Comparison of ENCODE assay signal across 8 cellular contexts in the genomic region with DNA sequence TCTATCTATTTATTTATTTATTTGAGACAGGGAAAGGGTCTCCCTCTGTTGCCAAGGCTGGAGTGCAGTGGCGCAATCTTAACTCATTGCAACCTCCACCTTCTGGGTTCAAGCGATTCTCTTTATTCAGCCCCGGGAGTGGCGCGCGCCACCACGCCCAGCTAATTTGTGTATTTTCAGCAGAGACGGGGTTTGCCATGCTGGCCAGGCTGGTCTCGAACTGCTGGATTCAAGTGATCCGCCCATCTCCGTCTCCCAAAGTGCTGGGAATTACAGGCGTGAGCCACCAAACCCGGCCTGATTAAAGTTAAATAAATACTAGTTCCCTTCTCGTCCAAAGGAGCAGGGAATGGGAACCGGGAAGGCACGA. TPM values are rescaled to one million over a fixed set of nuclear protein-coding genes. Genes with fewer than 3 reads are reported as not detected.
DNase-seq lines count a peak whose midpoint lies in the region; ATAC-seq, FAIRE-seq and TF ChIP-seq lines count a peak whose summit lies in the region.

No MANE protein-coding gene starts in this region.

- H3K27ac ChIP-seq in astrocyte (ENCODE audit: low read depth, low read length): no peak overlapping the region
- peak overlapping the region; percentile 99 for H3K27ac ChIP-seq in liver (ENCODE audit: low read depth in 1 of 2, low read length in 2 of 2)
- peak overlapping the region; percentile 100 for H3K27ac ChIP-seq in tibial artery

- H3K36me3 ChIP-seq in astrocyte (ENCODE audit: insufficient read depth, low read length) (no peaks in the 10 kb centered on the region), liver (ENCODE audit: control insufficient read depth in 4 of 4, insufficient read depth in 3 of 4, low read depth in 1 of 4, low read length in 3 of 4) (no peaks in the 10 kb centered on the region), tibial artery (peaks cover 0 to 7% (median 0%) of the 10 kb centered on the region in 3 donors)

- peak overlapping the region; percentile 97 for H2AFZ ChIP-seq in astrocyte (ENCODE audit: low read depth, low read length)

- CTCF ChIA-PET in activated CD4-positive, alpha-beta T cell treated with anti-CD3 and anti-CD28 coated beads, Interleukin-2, amount 10 ng/mL, durations not matched to agents 7 days and 5 days (lab: Charles Lee): interaction anchor here (0.9 to 5.3 kb wide), 11 partner anchors 10 to 497 kb away, joined by 3 to 39 read pairs (median 4); a partner anchor contains a TSS

- H3K4me3 ChIP-seq in astrocyte (ENCODE audit: insufficient read depth, low read depth, low read length): peak overlapping the region; percentile 73
- H3K4me3 ChIP-seq in liver (ENCODE audit: low read depth in 1 of 3, low read length in 3 of 3): peak overlapping the region; percentile 53 to 91 (median 63)
- peak overlapping the region; percentile 91 to 99 for H3K4me3 ChIP-seq in tibial artery

- no peak for TF ChIP-seq CTCF in astrocyte (IDR thresholded peaks at IDR 0.05; ENCODE audit: insufficient read depth, low read depth, low read length)
- no peak for TF ChIP-seq CTCF in liver (IDR thresholded peaks at IDR 0.05; ENCODE audit: low read depth, low read length, missing input control)
- no peak for TF ChIP-seq CTCF in tibial artery (IDR thresholded peaks at IDR 0.05)
- no peak for TF ChIP-seq CTCF in GM13976 (IDR thresholded peaks at IDR 0.05; ENCODE audit: borderline replicate concordance, control extremely low read depth, extremely low read depth, insufficient read depth, missing control alignments)

- H3K4me2 ChIP-seq in astrocyte (ENCODE audit: low read length): peak overlapping the region; percentile 94

- peaks cover 34% of the 10 kb centered on the region for H3K4me1 Mint-ChIP-seq in activated CD4-positive, alpha-beta T cell treated with anti-CD3 and anti-CD28 coated beads, Interleukin-2, amount 10 ng/mL, durations not matched to agents 7 days and 5 days
- peaks cover 11% of the 10 kb centered on the region for H3K4me1 Mint-ChIP-seq in astrocyte (ENCODE audit: low read depth, unreplicated experiment)

- no peak for TF ChIP-seq RAD21 in liver (IDR thresholded peaks at IDR 0.05)

- H3K9me3 ChIP-seq in astrocyte (ENCODE audit: insufficient read depth, low read depth, low read length) (no peaks in the 10 kb centered on the region), liver (ENCODE audit: control insufficient read depth in 4 of 4, low read length in 3 of 4) (no peaks in the 10 kb centered on the region), tibial artery (no peaks in the 10 kb centered on the region)

- H3K36me3 Mint-ChIP-seq in activated CD4-positive, alpha-beta T cell treated with anti-CD3 and anti-CD28 coated beads, Interleukin-2, amount 10 ng/mL, durations not matched to agents 7 days and 5 days (ENCODE audit: low read depth): peaks cover 12% of the 10 kb centered on the region
- H3K36me3 Mint-ChIP-seq in astrocyte (ENCODE audit: low read depth, unreplicated experiment): no peaks in the 10 kb centered on the region

- WGBS in liver: 40% methylated on average over 16 of the region's 16 CpGs

- peak overlapping the region; percentile 97 for H3K27ac Mint-ChIP-seq in activated CD4-positive, alpha-beta T cell treated with anti-CD3 and anti-CD28 coated beads, Interleukin-2, amount 10 ng/mL, durations not matched to agents 7 days and 5 days
- peak overlapping the region; percentile 69 for H3K27ac Mint-ChIP-seq in astrocyte (ENCODE audit: unreplicated experiment)

- no peak for FAIRE-seq in astrocyte (lab: Jason Lieb, UNC)

- in situ Hi-C loops in GM13976 (cut with MboI; ENCODE audit: low sequenced_read_pairs, unreplicated experiment): no loop called here

- peak overlapping the region; percentile 64 for H3K4me3 Mint-ChIP-seq in activated CD4-positive, alpha-beta T cell treated with anti-CD3 and anti-CD28 coated beads, Interleukin-2, amount 10 ng/mL, durations not matched to agents 7 days and 5 days
- peak overlapping the region; percentile 87 for H3K4me3 Mint-ChIP-seq in astrocyte (ENCODE audit: unreplicated experiment)

- peaks cover 4% of the 10 kb centered on the region for H3K79me2 ChIP-seq in astrocyte (ENCODE audit: insufficient read depth, low read length)

- ATAC-seq in GM21528 (IDR thresholded peaks at IDR 0.05; ENCODE audit: low FRiP score, unreplicated experiment): no peak

- POLR2A ChIA-PET in activated CD4-positive, alpha-beta T cell treated with anti-CD3 and anti-CD28 coated beads, Interleukin-2, amount 10 ng/mL, durations not matched to agents 7 days and 5 days (lab: Charles Lee): interaction anchor here (1.0 kb wide), 1 partner anchor 176 kb away, joined by 4 read pairs; no protein-coding TSS in a partner anchor

- H3K4me1 ChIP-seq in astrocyte (ENCODE audit: insufficient read depth, low read length): peaks cover 29% of the 10 kb centered on the region
- H3K4me1 ChIP-seq in liver (ENCODE audit: control insufficient read depth in 4 of 4, insufficient read depth in 4 of 4, low read length in 3 of 4): peaks cover 6 to 25% (median 22%) of the 10 kb centered on the region in 4 donors
- H3K4me1 ChIP-seq in tibial artery: peaks cover 0 to 16% (median 9%) of the 10 kb centered on the region in 4 donors

- H3K9ac ChIP-seq in astrocyte (ENCODE audit: low read length): peak overlapping the region; percentile 87
- H3K9ac ChIP-seq in liver (ENCODE audit: low read depth in 1 of 2, low read length in 2 of 2): peak overlapping the region; percentile 58 to 60

- H3K27me3 ChIP-seq in astrocyte (ENCODE audit: insufficient read depth, low read length): no peaks in the 10 kb centered on the region
- H3K27me3 ChIP-seq in liver (ENCODE audit: control insufficient read depth in 4 of 4, insufficient read depth in 4 of 4, low read length in 3 of 4): no peaks in the 10 kb centered on the region
- no peaks in the 10 kb centered on the region for H3K27me3 ChIP-seq in tibial artery

- intact Hi-C loops in tibial artery (cut with DNase I; ENCODE audit: low total_unique reads): loop anchor here (2.0 to 5.0 kb wide), 2 partner anchors 93 to 108 kb away; no protein-coding TSS in a partner anchor

- no peaks in the 10 kb centered on the region for H3K27me3 Mint-ChIP-seq in activated CD4-positive, alpha-beta T cell treated with anti-CD3 and anti-CD28 coated beads, Interleukin-2, amount 10 ng/mL, durations not matched to agents 7 days and 5 days
- H3K27me3 Mint-ChIP-seq in astrocyte (ENCODE audit: low read depth, unreplicated experiment): peaks cover 6% of the 10 kb centered on the region

- H3K9me3 Mint-ChIP-seq in activated CD4-positive, alpha-beta T cell treated with anti-CD3 and anti-CD28 coated beads, Interleukin-2, amount 10 ng/mL, durations not matched to agents 7 days and 5 days: no peaks in the 10 kb centered on the region
- no peaks in the 10 kb centered on the region for H3K9me3 Mint-ChIP-seq in astrocyte (ENCODE audit: unreplicated experiment)

- H4K20me1 ChIP-seq in astrocyte (ENCODE audit: insufficient read depth, low read length): no peaks in the 10 kb centered on the region

- no peak for DNase-seq in activated CD4-positive, alpha-beta T cell treated with anti-CD3 and anti-CD28 coated beads, Interleukin-2, amount 10 ng/mL, durations not matched to agents 7 days and 5 days
- DNase-seq in activated CD4-positive, alpha-beta T cell treated with anti-CD3 and anti-CD28 coated beads, Interleukin-2, amount 50 U/mL, for 48 hours: no peak
- DNase-seq in astrocyte (ENCODE audit: low read depth) (no peak), tibial artery (peak in 1 of 2 donors; percentile 26), SK-N-DZ (ENCODE audit: low spot score) (no peak), GM13976 (ENCODE audit: low spot score) (no peak)

TF ChIP-seq in liver, 16 proteins besides CTCF, POLR2A, EP300 and RAD21 (continues in another document):
- TF ChIP-seq, protein P1, sequence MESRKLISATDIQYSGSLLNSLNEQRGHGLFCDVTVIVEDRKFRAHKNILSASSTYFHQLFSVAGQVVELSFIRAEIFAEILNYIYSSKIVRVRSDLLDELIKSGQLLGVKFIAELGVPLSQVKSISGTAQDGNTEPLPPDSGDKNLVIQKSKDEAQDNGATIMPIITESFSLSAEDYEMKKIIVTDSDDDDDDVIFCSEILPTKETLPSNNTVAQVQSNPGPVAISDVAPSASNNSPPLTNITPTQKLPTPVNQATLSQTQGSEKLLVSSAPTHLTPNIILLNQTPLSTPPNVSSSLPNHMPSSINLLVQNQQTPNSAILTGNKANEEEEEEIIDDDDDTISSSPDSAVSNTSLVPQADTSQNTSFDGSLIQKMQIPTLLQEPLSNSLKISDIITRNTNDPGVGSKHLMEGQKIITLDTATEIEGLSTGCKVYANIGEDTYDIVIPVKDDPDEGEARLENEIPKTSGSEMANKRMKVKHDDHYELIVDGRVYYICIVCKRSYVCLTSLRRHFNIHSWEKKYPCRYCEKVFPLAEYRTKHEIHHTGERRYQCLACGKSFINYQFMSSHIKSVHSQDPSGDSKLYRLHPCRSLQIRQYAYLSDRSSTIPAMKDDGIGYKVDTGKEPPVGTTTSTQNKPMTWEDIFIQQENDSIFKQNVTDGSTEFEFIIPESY (IDR thresholded peaks at IDR 0.05): no peak
- no peak for TF ChIP-seq FOXA1 (IDR thresholded peaks at IDR 0.05)
- no peak for TF ChIP-seq RXRA (IDR thresholded peaks at IDR 0.05)

RNA-seq across cellular contexts. Expression of a gene that starts 4.2 kb away (rescaled TPM):
- total RNA-seq in activated CD4-positive, alpha-beta T cell treated with anti-CD3 and anti-CD28 coated beads, Interleukin-2, amount 10 ng/mL, durations not matched to agents 7 days and 5 days: 100 to 1,000 TPM; 186 to 208 TPM
- total RNA-seq in astrocyte (41.8 and 45.0 TPM in 2 replicates), liver (10 to 100 TPM; 46.6 to 66.5 TPM)
- 10 to 100 TPM; 38.3 to 76.5 TPM for polyA plus RNA-seq in liver
- 22.6 and 32.1 TPM in 2 replicates for polyA plus RNA-seq in SK-N-DZ (2014; cell fraction: cytosol; rRNA removed)
- 24.2 and 27.6 TPM in 2 replicates for polyA plus RNA-seq in SK-N-DZ (2014; cell fraction: nucleus; rRNA removed)

RNA-seq across cellular contexts. Expression of a gene that starts 13.4 kb away (rescaled TPM):
- total RNA-seq in activated CD4-positive, alpha-beta T cell treated with anti-CD3 and anti-CD28 coated beads, Interleukin-2, amount 10 ng/mL, durations not matched to agents 7 days and 5 days: under 1 TPM; 0.17 TPM
- total RNA-seq in astrocyte: not detected in 2 replicates
- 10 to 100 TPM in 1 of 2 donors, 1 to 10 TPM in 1; 1.4 to 23.0 TPM for total RNA-seq in liver
- polyA plus RNA-seq in liver: 1 to 10 TPM; 2.7 to 3.8 TPM
- polyA plus RNA-seq in SK-N-DZ (2014; cell fraction: cytosol; rRNA removed): not detected in 2 replicates
- polyA plus RNA-seq in SK-N-DZ (2014; cell fraction: nucleus; rRNA removed): not detected in 2 replicates

RNA-seq across cellular contexts. Expression of a gene that starts 23.5 kb away (rescaled TPM):
- total RNA-seq in activated CD4-positive, alpha-beta T cell treated with anti-CD3 and anti-CD28 coated beads, Interleukin-2, amount 10 ng/mL, durations not matched to agents 7 days and 5 days: under 1 TPM in 1 of 2 experiments, not detected in 1; 0.17 TPM
- not detected in 2 replicates for total RNA-seq in astrocyte
- total RNA-seq in liver: 10 to 100 TPM; 42.3 to 72.0 TPM
- 10 to 100 TPM; 16.4 to 21.0 TPM for polyA plus RNA-seq in liver
- polyA plus RNA-seq in SK-N-DZ (2014; cell fraction: cytosol; rRNA removed): 0.03 and 0.73 TPM in 2 replicates
- polyA plus RNA-seq in SK-N-DZ (2014; cell fraction: nucleus; rRNA removed): 0.44 and 0.84 TPM in 2 replicates

RNA-seq across cellular contexts. Expression of a gene that starts 38.8 kb away (rescaled TPM):
- total RNA-seq in activated CD4-positive, alpha-beta T cell treated with anti-CD3 and anti-CD28 coated beads, Interleukin-2, amount 10 ng/mL, durations not matched to agents 7 days and 5 days: not detected
- total RNA-seq in astrocyte: 0.23 TPM in 1 of 2 replicates, not detected in the other
- total RNA-seq in liver: not detected
- polyA plus RNA-seq in liver: under 1 TPM; 0.05 to 0.35 TPM
- polyA plus RNA-seq in SK-N-DZ (2014; cell fraction: cytosol; rRNA removed): not detected in 2 replicates
- polyA plus RNA-seq in SK-N-DZ (2014; cell fraction: nucleus; rRNA removed): not detected in 2 replicates

Comparison
In these comparisons a context has a peak if more than half of its experiments do, and no peak if none do; other contexts are left out.
1. RNA of a gene that starts 23.5 kb away (total RNA-seq): 42.3 to 72.0 TPM in liver; 0.17 TPM in activated CD4-positive, alpha-beta T cell treated with anti-CD3 and anti-CD28 coated beads, Interleukin-2, amount 10 ng/mL, durations not matched to agents 7 days and 5 days and not detected in astrocyte; every median in the first group is over 10 times any median in the second.
2. Peak in every context shown above with its lines, with median percentiles within 50 percentile points of each other: H3K4me3 ChIP-seq.